In genomic region chr10:19833508-19833824, GRCh38 we compare ENCODE assay signal across 10 cellular contexts. TPM values are rescaled to one million over a fixed set of nuclear protein-coding genes. Genes with fewer than 3 reads are reported as not detected.
"Had no signal": no experiment of that assay in that cellular context is flagged by ENCODE, and none has a peak within 500 bp of the region (broad histone marks: within the 10 kb centered on the region; RNA-seq: fewer than 3 reads in every experiment).

No MANE protein-coding gene starts in this region.

- H3K4me3 ChIP-seq: ascending aorta, ovary had no signal

- H3K36me3 ChIP-seq: ascending aorta, ovary, WERI-Rb-1 had no signal

- DNase-seq: activated CD4-positive, alpha-beta T cell treated with anti-CD3 and anti-CD28 coated beads, Interleukin-2, amount 50 U/mL, for 48 hours; activated CD8-positive, alpha-beta memory T cell treated with anti-CD3 and anti-CD28 coated beads, Interleukin-2, amount 10 ng/mL, durations not matched to agents 7 days and 5 days; activated naive CD4-positive, alpha-beta T cell treated with anti-CD3 and anti-CD28 coated beads, Interleukin-2, amount 10 ng/mL, durations not matched to agents 7 days and 5 days; activated T-cell treated with anti-CD3 and anti-CD28 coated beads, Interleukin-2, amount 50 U/mL, for 1 hour; glutamatergic neuron; ovary; WERI-Rb-1 had no signal

- H3K4me3 Mint-ChIP-seq: activated CD8-positive, alpha-beta memory T cell treated with anti-CD3 and anti-CD28 coated beads, Interleukin-2, amount 10 ng/mL, durations not matched to agents 7 days and 5 days; activated naive CD4-positive, alpha-beta T cell treated with anti-CD3 and anti-CD28 coated beads, Interleukin-2, amount 10 ng/mL, durations not matched to agents 7 days and 5 days; stimulated activated effector memory CD8-positive, alpha-beta T cell treated with anti-CD3 and anti-CD28 coated beads, Interleukin-12 subunit alpha, Interleukin-12 subunit beta, amount 100 ng/mL, for 72 hours had no signal

- H3K27ac ChIP-seq: ascending aorta, ovary, WERI-Rb-1 had no signal

- H3K27me3 Mint-ChIP-seq: activated CD8-positive, alpha-beta memory T cell treated with anti-CD3 and anti-CD28 coated beads, Interleukin-2, amount 10 ng/mL, durations not matched to agents 7 days and 5 days; activated naive CD4-positive, alpha-beta T cell treated with anti-CD3 and anti-CD28 coated beads, Interleukin-2, amount 10 ng/mL, durations not matched to agents 7 days and 5 days had no signal

- ATAC-seq: activated CD8-positive, alpha-beta memory T cell treated with anti-CD3 and anti-CD28 coated beads, Interleukin-2, amount 10 ng/mL, durations not matched to agents 7 days and 5 days; stimulated activated effector memory CD8-positive, alpha-beta T cell treated with anti-CD3 and anti-CD28 coated beads, Interleukin-12 subunit alpha, Interleukin-12 subunit beta, amount 100 ng/mL, for 72 hours had no signal

- H3K36me3 Mint-ChIP-seq: activated CD8-positive, alpha-beta memory T cell treated with anti-CD3 and anti-CD28 coated beads, Interleukin-2, amount 10 ng/mL, durations not matched to agents 7 days and 5 days; activated naive CD4-positive, alpha-beta T cell treated with anti-CD3 and anti-CD28 coated beads, Interleukin-2, amount 10 ng/mL, durations not matched to agents 7 days and 5 days; stimulated activated effector memory CD8-positive, alpha-beta T cell treated with anti-CD3 and anti-CD28 coated beads, Interleukin-12 subunit alpha, Interleukin-12 subunit beta, amount 100 ng/mL, for 72 hours had no signal

- H3K27me3 ChIP-seq: ascending aorta, ovary had no signal

- H3K4me1 Mint-ChIP-seq: activated CD8-positive, alpha-beta memory T cell treated with anti-CD3 and anti-CD28 coated beads, Interleukin-2, amount 10 ng/mL, durations not matched to agents 7 days and 5 days; activated naive CD4-positive, alpha-beta T cell treated with anti-CD3 and anti-CD28 coated beads, Interleukin-2, amount 10 ng/mL, durations not matched to agents 7 days and 5 days; stimulated activated effector memory CD8-positive, alpha-beta T cell treated with anti-CD3 and anti-CD28 coated beads, Interleukin-12 subunit alpha, Interleukin-12 subunit beta, amount 100 ng/mL, for 72 hours had no signal

- H3K27ac Mint-ChIP-seq: activated CD8-positive, alpha-beta memory T cell treated with anti-CD3 and anti-CD28 coated beads, Interleukin-2, amount 10 ng/mL, durations not matched to agents 7 days and 5 days; activated naive CD4-positive, alpha-beta T cell treated with anti-CD3 and anti-CD28 coated beads, Interleukin-2, amount 10 ng/mL, durations not matched to agents 7 days and 5 days; activated T-helper 2 cell treated with anti-CD3 and anti-CD28 coated beads, Interferon-gamma antibody, Interleukin-2, Interleukin-4, amounts not matched to agents 10 μg/mL and 5 μg/mL and 100 μg/mL, durations not matched to agents 14 hours and 24 hours and 36 hours; stimulated activated effector memory CD8-positive, alpha-beta T cell treated with anti-CD3 and anti-CD28 coated beads, Interleukin-12 subunit alpha, Interleukin-12 subunit beta, amount 100 ng/mL, for 72 hours had no signal

- H3K9me3 Mint-ChIP-seq: activated naive CD4-positive, alpha-beta T cell treated with anti-CD3 and anti-CD28 coated beads, Interleukin-2, amount 10 ng/mL, durations not matched to agents 7 days and 5 days had no signal

- H3K9me3 ChIP-seq: ovary had no signal

RNA-seq across cellular contexts. Expression of gene PLXDC2, which starts 17.2 kb away (rescaled TPM):
- total RNA-seq: activated T-helper 2 cell treated with anti-CD3 and anti-CD28 coated beads, Interferon-gamma antibody, Interleukin-2, Interleukin-4, amounts not matched to agents 10 μg/mL and 5 μg/mL and 100 μg/mL, durations not matched to agents 14 hours and 24 hours and 36 hours had no signal
